In the genomic region with DNA sequence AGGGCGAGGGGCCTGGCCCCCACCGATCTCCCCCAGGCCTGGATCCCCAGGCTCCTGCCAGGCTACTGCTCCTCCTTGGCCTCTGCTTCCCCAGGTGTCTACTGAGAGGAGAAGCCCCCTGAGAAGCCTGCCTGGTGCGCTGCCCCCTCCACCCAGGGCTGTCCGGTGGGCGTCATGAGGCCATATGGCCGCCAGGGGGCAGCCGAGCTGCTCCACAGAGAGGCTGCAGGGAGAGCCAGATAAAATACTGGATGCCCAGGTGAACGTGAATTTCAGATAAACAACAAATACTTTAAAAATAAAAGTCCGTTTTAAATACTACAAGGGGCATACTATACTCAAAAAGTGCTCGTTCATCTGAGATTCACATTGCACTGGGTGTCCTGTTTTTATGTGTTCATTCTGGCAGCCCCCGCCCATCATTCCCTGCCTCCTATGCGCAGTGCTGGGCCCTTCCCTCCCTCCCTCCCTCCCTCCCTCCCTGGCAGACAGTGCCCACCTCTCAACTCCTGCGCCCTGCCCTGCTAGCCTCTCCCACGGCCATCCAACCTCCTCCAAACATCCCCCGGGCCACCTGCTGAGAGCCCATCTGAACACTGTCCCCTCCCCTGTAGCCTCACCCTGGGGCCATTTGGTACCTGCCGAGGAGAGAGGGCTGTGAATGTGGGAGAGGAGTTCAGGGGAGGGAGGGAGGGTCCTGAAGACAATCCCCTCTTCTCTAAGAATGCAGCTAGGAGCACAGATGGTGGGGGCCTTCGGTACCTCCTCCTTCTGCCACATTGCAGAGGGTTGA, we compare ENCODE assay signal across 8 cellular contexts. TPM values are rescaled to one million over a fixed set of nuclear protein-coding genes. Genes with fewer than 3 reads are reported as not detected.
DNase-seq lines count a peak whose midpoint lies in the region; ATAC-seq and TF ChIP-seq lines count a peak whose summit lies in the region.

No MANE protein-coding gene starts in this region.

- peak; percentile 31 for DNase-seq in NCI-H1092 (lab: John Stamatoyannopoulos, UW)
- DNase-seq in NCI-H1092 treated with DMSO at 0.1 percent for 48 hours (lab: John Stamatoyannopoulos, UW), result no peak
- peak; percentile 34 for DNase-seq in NCI-H146 (lab: John Stamatoyannopoulos, UW)
- peak; percentile 42 for DNase-seq in activated CD4-positive, alpha-beta T cell treated with anti-CD3 and anti-CD28 coated beads for 1 hour
- peak; percentile 58 for DNase-seq in cardiac fibroblast (ENCODE audit: low read depth in 2 of 2)
- DNase-seq in left colon, result peak; percentile 21 to 78
- peak; percentile 71 for DNase-seq in stimulated activated CD4-positive, alpha-beta T cell treated with anti-CD3 and anti-CD28 coated beads, Interleukin-4, amount 100 ng/mL, for 24 hours
- DNase-seq in GOT3 (lab: John Stamatoyannopoulos, UW), result no peak

- TF ChIP-seq CTCF in cardiac fibroblast (IDR thresholded peaks at IDR 0.05; ENCODE audit: low read depth, low read length), result peak; percentile 94

- intact Hi-C loops in left colon (cut with DNase I, micrococcal nuclease), result loop anchor here in 1 of 2 donors (10.0 kb wide), 1 partner anchor 520 kb away; no protein-coding TSS in a partner anchor

- H3K4me3 ChIP-seq in cardiac fibroblast (replicated peaks in 1 of 2; ENCODE audit: low read depth in 2 of 2, low read length in 2 of 2), result no peak overlapping the region

- ATAC-seq in left colon, result peak; percentile 53

RNA-seq across cellular contexts. Expression of a gene that starts 29.5 kb away (rescaled TPM):
- 1 to 10 TPM; 1.6 to 7.2 TPM for total RNA-seq in left colon

RNA-seq across cellular contexts. Expression of a gene that starts 46.4 kb away (rescaled TPM):
- 100 to 1,000 TPM; 708 to 954 TPM for total RNA-seq in left colon

Comparison
In these comparisons a context has a peak if more than half of its experiments do, and no peak if none do; other contexts are left out.
1. DNase-seq: peak in NCI-H1092 (single experiment), NCI-H146 (single experiment), activated CD4-positive, alpha-beta T cell treated with anti-CD3 and anti-CD28 coated beads for 1 hour (single experiment), cardiac fibroblast (2 of 2), left colon (2 of 2) and stimulated activated CD4-positive, alpha-beta T cell treated with anti-CD3 and anti-CD28 coated beads, Interleukin-4, amount 100 ng/mL, for 24 hours (single experiment); none in NCI-H1092 treated with DMSO at 0.1 percent for 48 hours (single experiment) and GOT3 (single experiment).